8 cellular contexts compared by ENCODE assay signal in the genomic region with DNA sequence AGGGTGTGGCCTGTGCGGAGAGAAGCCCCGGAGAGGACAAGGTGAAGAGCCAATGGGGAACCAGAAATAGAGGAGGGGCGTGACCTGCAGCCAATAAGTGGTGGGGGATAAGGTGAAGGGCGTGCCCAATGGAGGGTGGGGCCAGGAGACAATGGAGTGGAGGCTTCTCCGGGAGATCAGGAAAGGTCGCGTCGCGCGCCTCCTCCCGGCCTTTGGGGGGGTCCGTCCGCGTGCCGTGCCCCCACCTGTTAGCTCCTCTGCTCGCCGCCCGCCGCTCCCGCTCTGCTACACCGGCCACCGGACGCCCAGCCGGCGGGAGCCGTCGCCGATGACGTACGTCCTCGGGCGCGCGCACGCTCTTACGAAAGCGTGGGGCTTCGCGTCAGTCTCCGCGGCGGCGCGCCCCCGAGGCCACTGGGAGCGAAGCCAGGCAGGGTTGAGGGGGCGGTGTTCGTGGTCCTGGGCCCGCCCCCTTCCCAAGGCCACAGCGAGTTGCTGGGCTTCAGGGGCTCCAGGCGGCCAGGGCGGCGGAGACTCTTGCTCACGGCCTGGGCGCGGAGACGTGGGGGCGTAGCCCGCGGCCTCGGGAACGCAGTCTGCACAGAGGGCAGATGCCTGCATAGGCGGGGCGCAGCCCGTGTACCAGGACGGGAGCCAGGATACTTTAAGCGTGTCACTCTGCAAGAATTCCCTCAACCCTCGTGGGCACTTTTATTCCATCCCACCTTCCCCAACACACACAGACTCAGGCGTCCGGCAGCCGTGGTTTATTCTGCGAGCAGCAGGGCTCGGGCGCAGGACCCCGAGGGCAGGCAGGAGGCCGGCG. TPM values are rescaled to one million over a fixed set of nuclear protein-coding genes. Genes with fewer than 3 reads are reported as not detected.
DNase-seq lines count a peak whose midpoint lies in the region; ATAC-seq and TF ChIP-seq lines count a peak whose summit lies in the region.

A gene (minus strand): TSS at position 337 of the 826 bp plus-strand sequence. CDS start 3,353 bp downstream, outside the sequence.

- H3K4me1 ChIP-seq in esophagus (ENCODE audit: control insufficient read depth in 2 of 2, insufficient read depth in 2 of 2, low read length in 1 of 2) (peaks cover 9 to 21% of the 10 kb centered on the region in 2 donors), mucosa of stomach (ENCODE audit: control insufficient read depth, insufficient read depth, low read length) (peaks cover 29% of the 10 kb centered on the region)

- WGBS in esophagus, 2 donors = 0% methylated on average over 69 to 77 of the region's 77 CpGs

- DNase-seq in DMS53 treated with DMSO at 0.1 percent for 48 hours (lab: John Stamatoyannopoulos, UW; ENCODE audit: unreplicated experiment) (peak; percentile 87), KG1 (lab: John Stamatoyannopoulos, UW) (peak; percentile 82)
- DNase-seq in activated T-cell treated with anti-CD3 and anti-CD28 coated beads, Interleukin-2, amount 50 U/mL, for 1 hour = peak; percentile 90
- peak; percentile 94 for DNase-seq in stimulated activated CD8-positive, alpha-beta memory T cell treated with anti-CD3 and anti-CD28 coated beads, Interleukin-4, amount 100 ng/mL, for 48 hours

- H3K9me3 ChIP-seq in esophagus (ENCODE audit: control insufficient read depth in 2 of 2, insufficient read depth in 1 of 2, low read depth in 1 of 2, low read length in 1 of 2) = no peaks in the 10 kb centered on the region
- no peaks in the 10 kb centered on the region for H3K9me3 ChIP-seq in mucosa of stomach (ENCODE audit: control insufficient read depth, low read length)

- H3K36me3 ChIP-seq in esophagus (ENCODE audit: control insufficient read depth in 2 of 2, insufficient read depth in 2 of 2, low read length in 1 of 2) (no peaks in the 10 kb centered on the region), mucosa of stomach (ENCODE audit: control insufficient read depth, insufficient read depth, low read length) (no peaks in the 10 kb centered on the region)

- peak within 1 kb of the TSS; percentile 85 for H3K9ac ChIP-seq in mucosa of stomach (ENCODE audit: low read length)

- peak within 1 kb of the TSS; percentile 97 to 99 for H3K27ac ChIP-seq in esophagus (ENCODE audit: low read depth in 2 of 2, low read length in 1 of 2)

- ATAC-seq in GM21737 (IDR thresholded peaks at IDR 0.05; ENCODE audit: unreplicated experiment) = peak; percentile 85

- H3K27me3 ChIP-seq in esophagus (ENCODE audit: control insufficient read depth in 1 of 2, insufficient read depth in 2 of 2, low read length in 2 of 2) = no peaks in the 10 kb centered on the region
- H3K27me3 ChIP-seq in mucosa of stomach (ENCODE audit: control insufficient read depth, insufficient read depth, low read length) = no peaks in the 10 kb centered on the region

- peak within 1 kb of the TSS; percentile 60 to 91 for H3K4me3 ChIP-seq in esophagus (ENCODE audit: low read depth in 1 of 2, low read length in 2 of 2)
- peak within 1 kb of the TSS; percentile 75 for H3K4me3 ChIP-seq in mucosa of stomach (ENCODE audit: low read length)

TF ChIP-seq in PFSK-1, 5 proteins besides CTCF, POLR2A, EP300 and RAD21:
- TF ChIP-seq FOXP2 (optimal IDR thresholded peaks at IDR 0.05; ENCODE audit: borderline replicate concordance, extremely low read depth, extremely low read length, insufficient read depth) = no peak
- TF ChIP-seq, protein P1, sequence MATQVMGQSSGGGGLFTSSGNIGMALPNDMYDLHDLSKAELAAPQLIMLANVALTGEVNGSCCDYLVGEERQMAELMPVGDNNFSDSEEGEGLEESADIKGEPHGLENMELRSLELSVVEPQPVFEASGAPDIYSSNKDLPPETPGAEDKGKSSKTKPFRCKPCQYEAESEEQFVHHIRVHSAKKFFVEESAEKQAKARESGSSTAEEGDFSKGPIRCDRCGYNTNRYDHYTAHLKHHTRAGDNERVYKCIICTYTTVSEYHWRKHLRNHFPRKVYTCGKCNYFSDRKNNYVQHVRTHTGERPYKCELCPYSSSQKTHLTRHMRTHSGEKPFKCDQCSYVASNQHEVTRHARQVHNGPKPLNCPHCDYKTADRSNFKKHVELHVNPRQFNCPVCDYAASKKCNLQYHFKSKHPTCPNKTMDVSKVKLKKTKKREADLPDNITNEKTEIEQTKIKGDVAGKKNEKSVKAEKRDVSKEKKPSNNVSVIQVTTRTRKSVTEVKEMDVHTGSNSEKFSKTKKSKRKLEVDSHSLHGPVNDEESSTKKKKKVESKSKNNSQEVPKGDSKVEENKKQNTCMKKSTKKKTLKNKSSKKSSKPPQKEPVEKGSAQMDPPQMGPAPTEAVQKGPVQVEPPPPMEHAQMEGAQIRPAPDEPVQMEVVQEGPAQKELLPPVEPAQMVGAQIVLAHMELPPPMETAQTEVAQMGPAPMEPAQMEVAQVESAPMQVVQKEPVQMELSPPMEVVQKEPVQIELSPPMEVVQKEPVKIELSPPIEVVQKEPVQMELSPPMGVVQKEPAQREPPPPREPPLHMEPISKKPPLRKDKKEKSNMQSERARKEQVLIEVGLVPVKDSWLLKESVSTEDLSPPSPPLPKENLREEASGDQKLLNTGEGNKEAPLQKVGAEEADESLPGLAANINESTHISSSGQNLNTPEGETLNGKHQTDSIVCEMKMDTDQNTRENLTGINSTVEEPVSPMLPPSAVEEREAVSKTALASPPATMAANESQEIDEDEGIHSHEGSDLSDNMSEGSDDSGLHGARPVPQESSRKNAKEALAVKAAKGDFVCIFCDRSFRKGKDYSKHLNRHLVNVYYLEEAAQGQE (IDR thresholded peaks at IDR 0.05; ENCODE audit: insufficient read depth in 1 of 2, low read depth in 2 of 2, low read length in 2 of 2) = peak in 1 of 2 experiments; percentile 53; a peak in 2 of 4 replicates
- TF ChIP-seq SIN3A (IDR thresholded peaks at IDR 0.05; ENCODE audit: borderline replicate concordance, insufficient read depth, low read length) = peak; percentile 4; the same call in 1 of the 2 replicates
- TF ChIP-seq TAF1 (IDR thresholded peaks at IDR 0.05; ENCODE audit: borderline replicate concordance, insufficient read depth, low read length) = no peak
- TF ChIP-seq POLR2AphosphoS5 (IDR thresholded peaks at IDR 0.05; ENCODE audit: low read depth, low read length) = peak; percentile 66; the same call in 1 of the 2 replicates

RNA-seq across cellular contexts. Expression of the gene that starts here (rescaled TPM):
- 31.5 TPM for polyA plus RNA-seq in PFSK-1 (2012; ENCODE audit: insufficient read length, low read depth)
- 10 to 100 TPM; 18.2 to 30.5 TPM for polyA plus RNA-seq in esophagus

Comparison
In these comparisons a context has a peak if more than half of its experiments do, and no peak if none do; other contexts are left out.
1. Peak in every context shown above with its lines: DNase-seq, ATAC-seq, H3K4me3 ChIP-seq and H3K27ac ChIP-seq.